In the genomic region with DNA sequence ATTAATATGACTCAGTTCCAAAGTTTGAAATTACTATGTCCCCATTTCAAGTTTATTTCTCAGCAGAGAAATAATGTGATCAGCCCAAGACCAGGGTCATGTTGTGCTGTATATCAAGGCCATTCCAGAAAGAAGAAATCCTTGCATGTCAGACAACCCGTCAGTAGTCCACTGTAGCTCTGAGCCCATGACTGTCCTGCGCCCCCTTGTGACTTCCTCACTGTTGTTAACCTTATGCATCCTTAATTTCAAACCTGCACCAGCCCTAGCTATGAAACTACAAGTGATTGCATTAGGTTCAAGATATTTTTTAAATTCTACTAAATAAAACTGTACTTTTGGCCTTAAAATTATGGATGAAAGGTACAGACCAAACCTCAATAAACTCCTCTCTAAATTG, we compare ENCODE assay signal across 11 cellular contexts.
DNase-seq lines count a peak whose midpoint lies in the region; ATAC-seq and TF ChIP-seq lines count a peak whose summit lies in the region.
"Had no signal": no experiment of that assay in that cellular context is flagged by ENCODE, and none has a peak within 500 bp of the region (broad histone marks: within the 10 kb centered on the region; RNA-seq: fewer than 3 reads in every experiment).

No MANE protein-coding gene starts in this region.

- ATAC-seq in HCT116, result peak; percentile 88
- no peak for ATAC-seq in GM18858 (IDR thresholded peaks at IDR 0.05; ENCODE audit: unreplicated experiment)
- ATAC-seq in HG02759 (IDR thresholded peaks at IDR 0.05; ENCODE audit: unreplicated experiment), result no peak
- ATAC-seq: activated T-cell treated with anti-CD3 and anti-CD28 coated beads, Interleukin-2, amount 50 U/mL, for 4 hours had no signal

- TF ChIP-seq CTCF in HCT116 (IDR thresholded peaks at IDR 0.05 in 2 of 3, conservative IDR thresholded peaks at IDR 0.05 in 1 of 3; ENCODE audit: borderline replicate concordance in 1 of 3, insufficient read depth in 1 of 3, low read depth in 2 of 3, low read length in 2 of 3), result peak; percentile 26 to 53 (median 51); a peak in 5 of 6 replicates
- peak; percentile 37; the same call in 1 of the 2 replicates for TF ChIP-seq CTCF in SK-N-SH (IDR thresholded peaks at IDR 0.05)
- TF ChIP-seq CTCF in spleen (IDR thresholded peaks at IDR 0.05 in 8 of 11, conservative IDR thresholded peaks at IDR 0.05 in 3 of 11), result no peak

- H3K36me3 ChIP-seq in HCT116 (ENCODE audit: control insufficient read depth in 1 of 2, insufficient read depth in 2 of 2, low read length in 2 of 2) (no peaks in the 10 kb centered on the region), SK-N-SH (replicated peaks in 1 of 2; ENCODE audit: control insufficient read depth in 1 of 2, insufficient read depth in 2 of 2, low read length in 1 of 2) (no peaks in the 10 kb centered on the region), spleen (no peaks in the 10 kb centered on the region)

- H3K79me2 ChIP-seq in HCT116 (ENCODE audit: insufficient read depth, low read length) (no peaks in the 10 kb centered on the region), SK-N-SH (ENCODE audit: insufficient read depth) (no peaks in the 10 kb centered on the region)

- no peaks in the 10 kb centered on the region for H3F3A ChIP-seq in SK-N-SH (replicated peaks; ENCODE audit: insufficient read depth)

- CTCF ChIA-PET in HCT116 (lab: Charles Lee) (interaction anchor here (0.7 kb wide), 1 partner anchor 11 kb away, joined by 3 read pairs; no protein-coding TSS in a partner anchor), SK-N-SH (lab: Yijun Ruan, JAX) (interaction anchor here (0.6 to 2.0 kb wide), 4 partner anchors 10 to 1230 kb away, joined by 3 to 5 read pairs (median 4); no protein-coding TSS in a partner anchor)

- H3K9me2 ChIP-seq in HCT116 (ENCODE audit: insufficient read depth) (no peaks in the 10 kb centered on the region), SK-N-SH (peaks cover 3% of the 10 kb centered on the region; the same call in 1 of the 2 replicates)

- WGBS in SK-N-SH (ENCODE audit: low lambda C conversion rate), result 63% methylated on average over 2 of the region's 2 CpGs
- WGBS in spleen, 5 donors, result 62 to 69% (median 65%) methylated on average over 2 of the region's 2 CpGs

- no peaks in the 10 kb centered on the region for H4K20me1 ChIP-seq in HCT116 (ENCODE audit: insufficient read depth)
- no peaks in the 10 kb centered on the region for H4K20me1 ChIP-seq in SK-N-SH (ENCODE audit: insufficient read depth)

- no peaks in the 10 kb centered on the region for H3K27me3 ChIP-seq in HCT116 (ENCODE audit: insufficient read depth, low read length)
- no peaks in the 10 kb centered on the region for H3K27me3 ChIP-seq in SK-N-SH (ENCODE audit: insufficient read depth)
- H3K27me3 ChIP-seq in spleen (replicated peaks in 1 of 7), result no peaks in the 10 kb centered on the region

- H3K9ac ChIP-seq in HCT116 (ENCODE audit: low read length) (no peak overlapping the region), SK-N-SH (no peak overlapping the region)

- H3K4me3 ChIP-seq in HCT116 (replicated peaks in 1 of 2; ENCODE audit: low read depth in 1 of 2, low read length in 2 of 2) (no peak overlapping the region), SK-N-SH (ENCODE audit: low read depth in 2 of 2, low read length in 1 of 2) (no peak overlapping the region), spleen (no peak overlapping the region)

- H2AFZ ChIP-seq in HCT116 (ENCODE audit: low read depth, low read length, poor library complexity, severe bottlenecking) (no peak overlapping the region), SK-N-SH (ENCODE audit: low read depth) (no peak overlapping the region)

- BruUV-seq in HCT116 (replicated peaks; lab: Mats Ljungman, UMichigan), result no TSS peak

- POLR2A ChIA-PET in HCT116 (lab: Charles Lee) (no interaction called here), SK-N-SH (lab: Yijun Ruan, JAX) (no interaction called here)

- H3K4me2 ChIP-seq in HCT116 (ENCODE audit: low read length) (no peak overlapping the region), SK-N-SH (no peak overlapping the region)

- peak; percentile 62 for TF ChIP-seq RAD21 in HCT116 (IDR thresholded peaks at IDR 0.05; ENCODE audit: low read depth)
- peak; percentile 55 for TF ChIP-seq RAD21 in SK-N-SH (IDR thresholded peaks at IDR 0.05; ENCODE audit: low read length)

- intact Hi-C loops in HCT116 (cut with micrococcal nuclease), result loop anchor here (5.0 kb wide), 1 partner anchor 883 kb away; no protein-coding TSS in a partner anchor
- intact Hi-C loops in spleen (cut with DNase I; ENCODE audit: low total_unique reads), result no loop called here

- H3K27ac ChIP-seq in HCT116 (ENCODE audit: low read depth, low read length) (no peak overlapping the region), SK-N-SH (ENCODE audit: low read depth in 2 of 2, low read length in 1 of 2) (no peak overlapping the region), spleen (no peak overlapping the region)

- H3K9me3 ChIP-seq in HCT116 (ENCODE audit: control insufficient read depth in 1 of 2, insufficient read depth in 1 of 2, low read depth in 1 of 2, low read length in 2 of 2) (no peaks in the 10 kb centered on the region), SK-N-SH (no peaks in the 10 kb centered on the region), spleen (peaks cover 0 to 10% (median 4%) of the 10 kb centered on the region in 8 donors)

- RAD21 ChIA-PET in HCT116 (lab: Charles Lee; ENCODE audit: low non-redundant PET in 1 of 2, low total read pairs in 2 of 2, uncharacterized antibody in 2 of 2, unreplicated experiment in 2 of 2), result no interaction called here

- TF ChIP-seq EP300 in SK-N-SH (IDR thresholded peaks at IDR 0.05; ENCODE audit: borderline replicate concordance in 1 of 2, low read depth in 1 of 2, low read length in 1 of 2), result no peak

- TF ChIP-seq POLR2A in HCT116 (IDR thresholded peaks at IDR 0.05; ENCODE audit: borderline replicate concordance, extremely low read depth, insufficient read depth, insufficient read length) (no peak), spleen (IDR thresholded peaks at IDR 0.05) (no peak)

- peak; percentile 88 for DNase-seq in DMS53 (lab: John Stamatoyannopoulos, UW)
- peak; percentile 6 for DNase-seq in HCT116 (ENCODE audit: low read depth, low spot score)
- no peak for DNase-seq in SK-N-SH
- DNase-seq in iPS-NIHi7 (ENCODE audit: extremely low spot score), result peak; percentile 41
- no peak for DNase-seq in spleen
- no peak for DNase-seq in T-helper 9 cell
- DNase-seq: activated T-cell treated with anti-CD3 and anti-CD28 coated beads, Interleukin-2, amount 50 U/mL, for 4 hours; immature natural killer cell; NCI-H1436 treated with DMSO at 0.1 percent for 48 hours had no signal

- H3K4me1 ChIP-seq in HCT116 (ENCODE audit: control insufficient read depth in 1 of 2, insufficient read depth in 2 of 2, low read length in 2 of 2), result no peaks in the 10 kb centered on the region
- no peaks in the 10 kb centered on the region; a peak in 1 of 4 replicates for H3K4me1 ChIP-seq in SK-N-SH (ENCODE audit: control insufficient read depth in 1 of 2, insufficient read depth in 2 of 2, low read depth in 1 of 2, low read length in 1 of 2)
- no peaks in the 10 kb centered on the region for H3K4me1 ChIP-seq in spleen

TF ChIP-seq in HCT116, 20 proteins besides CTCF, POLR2A, EP300 and RAD21 (continues in another document):
- TF ChIP-seq TCF7L2 (IDR thresholded peaks at IDR 0.05; ENCODE audit: borderline replicate concordance, extremely low read depth, insufficient read depth, insufficient read length) (no peak), SP1 (IDR thresholded peaks at IDR 0.05; ENCODE audit: low read depth) (no peak), SRF (IDR thresholded peaks at IDR 0.05; ENCODE audit: low read depth) (no peak), EZH2phosphoT487 (IDR thresholded peaks at IDR 0.05; ENCODE audit: borderline replicate concordance) (no peak), EZH2 (IDR thresholded peaks at IDR 0.05) (no peak)
- TF ChIP-seq, protein P1, sequence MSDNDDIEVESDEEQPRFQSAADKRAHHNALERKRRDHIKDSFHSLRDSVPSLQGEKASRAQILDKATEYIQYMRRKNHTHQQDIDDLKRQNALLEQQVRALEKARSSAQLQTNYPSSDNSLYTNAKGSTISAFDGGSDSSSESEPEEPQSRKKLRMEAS (IDR thresholded peaks at IDR 0.05), result no peak

TF ChIP-seq in SK-N-SH, 30 proteins besides CTCF, POLR2A, EP300 and RAD21:
- TF ChIP-seq SMC3 (IDR thresholded peaks at IDR 0.05; ENCODE audit: low read depth, low read length) (peak; percentile 23; the same call in 1 of the 2 replicates), JUND (IDR thresholded peaks at IDR 0.05) (no peak), POLR2AphosphoS5 (IDR thresholded peaks at IDR 0.05; ENCODE audit: low read depth, low read length) (no peak), FOXM1 (IDR thresholded peaks at IDR 0.05; ENCODE audit: low read depth) (no peak), CHD2 (IDR thresholded peaks at IDR 0.05; ENCODE audit: low read length, partially characterized antibody) (no peak)

Comparison
In these comparisons a context has a peak if more than half of its experiments do, and no peak if none do; other contexts are left out.
1. DNase-seq: peak in DMS53 (single experiment), HCT116 (single experiment) and iPS-NIHi7 (single experiment); none in SK-N-SH (single experiment), spleen (single experiment) and T-helper 9 cell (single experiment).
2. CTCF ChIP-seq: peak in HCT116 (3 of 3) and SK-N-SH (single experiment); none in spleen (0 of 11).